ENCODE assay signal across 30 cellular contexts in the genomic region with DNA sequence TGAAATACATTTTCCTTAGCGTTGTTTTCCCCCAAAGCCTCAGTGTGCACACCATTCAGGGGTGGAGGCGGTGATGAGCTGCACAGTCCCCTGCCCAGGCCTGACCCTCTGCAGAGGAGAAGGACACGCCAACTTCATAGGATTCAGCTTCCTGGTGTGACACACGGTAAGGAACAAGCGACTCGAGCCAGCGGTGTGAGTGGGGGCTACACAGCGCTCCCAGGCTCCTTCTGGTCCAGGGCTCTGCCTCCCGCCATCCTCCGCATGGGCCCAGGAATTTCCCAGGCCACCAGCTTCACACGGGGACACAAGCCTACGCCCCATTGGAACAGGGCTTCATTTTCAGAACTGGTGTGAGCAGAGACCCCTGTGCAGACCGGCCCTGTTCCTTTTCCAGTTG.
"Had no signal": no experiment of that assay in that cellular context is flagged by ENCODE, and none has a peak within 500 bp of the region (broad histone marks: within the 10 kb centered on the region; RNA-seq: fewer than 3 reads in every experiment).

No MANE protein-coding gene starts in this region.

- H3K27me3 Mint-ChIP-seq: activated CD4-positive, alpha-beta memory T cell treated with anti-CD3 and anti-CD28 coated beads, Interleukin-2, amount 10 ng/mL, durations not matched to agents 7 days and 5 days; activated CD8-positive, alpha-beta memory T cell treated with anti-CD3 and anti-CD28 coated beads, Interleukin-2, amount 10 ng/mL, durations not matched to agents 7 days and 5 days; activated naive CD4-positive, alpha-beta T cell treated with anti-CD3 and anti-CD28 coated beads, Interleukin-2, amount 50 U/mL, for 24 hours; activated naive CD8-positive, alpha-beta T cell treated with anti-CD3 and anti-CD28 coated beads, Interleukin-2, amount 10 ng/mL, durations not matched to agents 7 days and 5 days had no signal

- H3K9me3 ChIP-seq: body of pancreas, breast epithelium, MG63 had no signal

- ATAC-seq: activated CD8-positive, alpha-beta memory T cell treated with anti-CD3 and anti-CD28 coated beads, Interleukin-2, amount 10 ng/mL, durations not matched to agents 7 days and 5 days; body of pancreas; PC-3 had no signal

- H3K27ac ChIP-seq: body of pancreas, breast epithelium, RWPE1, WERI-Rb-1 had no signal

- H3K27me3 ChIP-seq: body of pancreas, breast epithelium, MG63 had no signal

- H3K4me1 Mint-ChIP-seq: activated CD4-positive, alpha-beta memory T cell treated with anti-CD3 and anti-CD28 coated beads, Interleukin-2, amount 10 ng/mL, durations not matched to agents 7 days and 5 days; activated CD8-positive, alpha-beta memory T cell treated with anti-CD3 and anti-CD28 coated beads, Interleukin-2, amount 10 ng/mL, durations not matched to agents 7 days and 5 days; activated naive CD4-positive, alpha-beta T cell treated with anti-CD3 and anti-CD28 coated beads, Interleukin-2, amount 50 U/mL, for 24 hours; activated naive CD8-positive, alpha-beta T cell treated with anti-CD3 and anti-CD28 coated beads, Interleukin-2, amount 10 ng/mL, durations not matched to agents 7 days and 5 days had no signal

- DNase-seq: activated CD4-positive, alpha-beta memory T cell treated with anti-CD3 and anti-CD28 coated beads, Interleukin-2, amount 10 ng/mL, durations not matched to agents 7 days and 5 days; activated CD4-positive, alpha-beta T cell treated with anti-CD3 and anti-CD28 coated beads for 1 hour; activated CD4-positive, alpha-beta T cell treated with anti-CD3 and anti-CD28 coated beads for 48 hours; activated CD4-positive, CD25-positive, alpha-beta regulatory T cell; activated CD8-positive, alpha-beta memory T cell treated with anti-CD3 and anti-CD28 coated beads for 24 hours; activated CD8-positive, alpha-beta memory T cell treated with anti-CD3 and anti-CD28 coated beads, Interleukin-2, amount 10 ng/mL, durations not matched to agents 7 days and 5 days; activated CD8-positive, alpha-beta memory T cell treated with anti-CD3 and anti-CD28 coated beads, Interleukin-2, amount 50 U/mL, for 48 hours; activated effector memory CD4-positive, alpha-beta T cell treated with Interleukin-2 at 50 U/mL for 16 hours; activated naive CD8-positive, alpha-beta T cell treated with anti-CD3 and anti-CD28 coated beads, Interleukin-2, amount 10 ng/mL, durations not matched to agents 7 days and 5 days; activated T-cell treated with anti-CD3 and anti-CD28 coated beads, Interleukin-2, amount 50 U/mL, for 48 hours; amygdala; body of pancreas; caudate nucleus; Kasumi-1; KG1; MG63; NCI-H1048; NCI-H1436 treated with DMSO at 0.1 percent for 48 hours; NCI-H1694 treated with DMSO at 0.1 percent for 48 hours; NCI-H2029; NCI-H345; NCI-H524 treated with DMSO at 0.1 percent for 48 hours; PC-3; SW 1271; T-helper 1 cell; T1000; WERI-Rb-1 had no signal

- H3K27ac Mint-ChIP-seq: activated CD4-positive, alpha-beta memory T cell treated with anti-CD3 and anti-CD28 coated beads, Interleukin-2, amount 10 ng/mL, durations not matched to agents 7 days and 5 days; activated CD8-positive, alpha-beta memory T cell treated with anti-CD3 and anti-CD28 coated beads, Interleukin-2, amount 10 ng/mL, durations not matched to agents 7 days and 5 days; activated naive CD4-positive, alpha-beta T cell treated with anti-CD3 and anti-CD28 coated beads, Interleukin-2, amount 50 U/mL, for 24 hours; activated naive CD8-positive, alpha-beta T cell treated with anti-CD3 and anti-CD28 coated beads, Interleukin-2, amount 10 ng/mL, durations not matched to agents 7 days and 5 days had no signal

- H3K9me3 Mint-ChIP-seq: activated naive CD4-positive, alpha-beta T cell treated with anti-CD3 and anti-CD28 coated beads, Interleukin-2, amount 50 U/mL, for 24 hours; activated naive CD8-positive, alpha-beta T cell treated with anti-CD3 and anti-CD28 coated beads, Interleukin-2, amount 10 ng/mL, durations not matched to agents 7 days and 5 days had no signal

- H3K4me1 ChIP-seq: body of pancreas, breast epithelium had no signal

- H3K4me3 Mint-ChIP-seq: activated CD4-positive, alpha-beta memory T cell treated with anti-CD3 and anti-CD28 coated beads, Interleukin-2, amount 10 ng/mL, durations not matched to agents 7 days and 5 days; activated CD8-positive, alpha-beta memory T cell treated with anti-CD3 and anti-CD28 coated beads, Interleukin-2, amount 10 ng/mL, durations not matched to agents 7 days and 5 days; activated naive CD4-positive, alpha-beta T cell treated with anti-CD3 and anti-CD28 coated beads, Interleukin-2, amount 50 U/mL, for 24 hours; activated naive CD8-positive, alpha-beta T cell treated with anti-CD3 and anti-CD28 coated beads, Interleukin-2, amount 10 ng/mL, durations not matched to agents 7 days and 5 days had no signal

- H3K4me3 ChIP-seq: body of pancreas, breast epithelium, MG63 had no signal
